ENCODE assay signal across 1 cellular context in the genomic region with DNA sequence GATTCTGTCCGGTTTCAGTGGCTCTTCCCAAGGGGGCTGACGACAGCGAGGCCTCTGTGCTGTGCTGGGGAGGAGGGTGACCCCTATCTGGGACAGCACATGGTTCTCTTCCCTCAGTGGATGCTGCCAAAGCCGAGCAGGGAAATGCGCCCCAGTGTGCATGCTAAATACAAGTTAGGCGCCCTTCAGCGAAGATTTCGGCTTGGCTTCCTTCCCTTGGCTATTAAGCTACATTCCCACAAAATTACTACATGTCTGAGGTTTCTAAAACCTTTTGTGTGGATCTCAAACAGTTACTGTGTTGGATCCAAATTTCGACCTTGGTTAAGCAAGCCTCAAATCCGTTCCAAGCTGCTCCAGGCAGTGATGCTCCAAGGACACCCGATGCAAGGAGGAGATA.
TF ChIP-seq lines count a peak whose summit lies in the region.

No MANE protein-coding gene starts in this region.

TF ChIP-seq in GM23338, 12 proteins besides CTCF, POLR2A, EP300 and RAD21 (continued from another document):
- TF ChIP-seq, protein P1, sequence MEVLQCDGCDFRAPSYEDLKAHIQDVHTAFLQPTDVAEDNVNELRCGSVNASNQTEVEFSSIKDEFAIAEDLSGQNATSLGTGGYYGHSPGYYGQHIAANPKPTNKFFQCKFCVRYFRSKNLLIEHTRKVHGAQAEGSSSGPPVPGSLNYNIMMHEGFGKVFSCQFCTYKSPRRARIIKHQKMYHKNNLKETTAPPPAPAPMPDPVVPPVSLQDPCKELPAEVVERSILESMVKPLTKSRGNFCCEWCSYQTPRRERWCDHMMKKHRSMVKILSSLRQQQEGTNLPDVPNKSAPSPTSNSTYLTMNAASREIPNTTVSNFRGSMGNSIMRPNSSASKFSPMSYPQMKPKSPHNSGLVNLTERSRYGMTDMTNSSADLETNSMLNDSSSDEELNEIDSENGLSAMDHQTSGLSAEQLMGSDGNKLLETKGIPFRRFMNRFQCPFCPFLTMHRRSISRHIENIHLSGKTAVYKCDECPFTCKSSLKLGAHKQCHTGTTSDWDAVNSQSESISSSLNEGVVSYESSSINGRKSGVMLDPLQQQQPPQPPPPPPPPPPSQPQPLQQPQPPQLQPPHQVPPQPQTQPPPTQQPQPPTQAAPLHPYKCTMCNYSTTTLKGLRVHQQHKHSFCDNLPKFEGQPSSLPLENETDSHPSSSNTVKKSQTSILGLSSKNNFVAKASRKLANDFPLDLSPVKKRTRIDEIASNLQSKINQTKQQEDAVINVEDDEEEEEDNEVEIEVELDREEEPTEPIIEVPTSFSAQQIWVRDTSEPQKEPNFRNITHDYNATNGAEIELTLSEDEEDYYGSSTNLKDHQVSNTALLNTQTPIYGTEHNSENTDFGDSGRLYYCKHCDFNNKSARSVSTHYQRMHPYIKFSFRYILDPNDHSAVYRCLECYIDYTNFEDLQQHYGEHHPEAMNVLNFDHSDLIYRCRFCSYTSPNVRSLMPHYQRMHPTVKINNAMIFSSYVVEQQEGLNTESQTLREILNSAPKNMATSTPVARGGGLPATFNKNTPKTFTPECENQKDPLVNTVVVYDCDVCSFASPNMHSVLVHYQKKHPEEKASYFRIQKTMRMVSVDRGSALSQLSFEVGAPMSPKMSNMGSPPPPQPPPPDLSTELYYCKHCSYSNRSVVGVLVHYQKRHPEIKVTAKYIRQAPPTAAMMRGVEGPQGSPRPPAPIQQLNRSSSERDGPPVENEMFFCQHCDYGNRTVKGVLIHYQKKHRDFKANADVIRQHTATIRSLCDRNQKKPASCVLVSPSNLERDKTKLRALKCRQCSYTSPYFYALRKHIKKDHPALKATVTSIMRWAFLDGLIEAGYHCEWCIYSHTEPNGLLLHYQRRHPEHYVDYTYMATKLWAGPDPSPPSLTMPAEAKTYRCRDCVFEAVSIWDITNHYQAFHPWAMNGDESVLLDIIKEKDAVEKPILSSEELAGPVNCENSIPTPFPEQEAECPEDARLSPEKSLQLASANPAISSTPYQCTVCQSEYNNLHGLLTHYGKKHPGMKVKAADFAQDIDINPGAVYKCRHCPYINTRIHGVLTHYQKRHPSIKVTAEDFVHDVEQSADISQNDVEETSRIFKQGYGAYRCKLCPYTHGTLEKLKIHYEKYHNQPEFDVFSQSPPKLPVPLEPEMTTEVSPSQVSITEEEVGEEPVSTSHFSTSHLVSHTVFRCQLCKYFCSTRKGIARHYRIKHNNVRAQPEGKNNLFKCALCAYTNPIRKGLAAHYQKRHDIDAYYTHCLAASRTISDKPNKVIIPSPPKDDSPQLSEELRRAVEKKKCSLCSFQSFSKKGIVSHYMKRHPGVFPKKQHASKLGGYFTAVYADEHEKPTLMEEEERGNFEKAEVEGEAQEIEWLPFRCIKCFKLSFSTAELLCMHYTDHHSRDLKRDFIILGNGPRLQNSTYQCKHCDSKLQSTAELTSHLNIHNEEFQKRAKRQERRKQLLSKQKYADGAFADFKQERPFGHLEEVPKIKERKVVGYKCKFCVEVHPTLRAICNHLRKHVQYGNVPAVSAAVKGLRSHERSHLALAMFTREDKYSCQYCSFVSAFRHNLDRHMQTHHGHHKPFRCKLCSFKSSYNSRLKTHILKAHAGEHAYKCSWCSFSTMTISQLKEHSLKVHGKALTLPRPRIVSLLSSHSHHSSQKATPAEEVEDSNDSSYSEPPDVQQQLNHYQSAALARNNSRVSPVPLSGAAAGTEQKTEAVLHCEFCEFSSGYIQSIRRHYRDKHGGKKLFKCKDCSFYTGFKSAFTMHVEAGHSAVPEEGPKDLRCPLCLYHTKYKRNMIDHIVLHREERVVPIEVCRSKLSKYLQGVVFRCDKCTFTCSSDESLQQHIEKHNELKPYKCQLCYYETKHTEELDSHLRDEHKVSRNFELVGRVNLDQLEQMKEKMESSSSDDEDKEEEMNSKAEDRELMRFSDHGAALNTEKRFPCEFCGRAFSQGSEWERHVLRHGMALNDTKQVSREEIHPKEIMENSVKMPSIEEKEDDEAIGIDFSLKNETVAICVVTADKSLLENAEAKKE (CRISPR knock-in tag; IDR thresholded peaks at IDR 0.05), result no peak
- TF ChIP-seq, protein P2, sequence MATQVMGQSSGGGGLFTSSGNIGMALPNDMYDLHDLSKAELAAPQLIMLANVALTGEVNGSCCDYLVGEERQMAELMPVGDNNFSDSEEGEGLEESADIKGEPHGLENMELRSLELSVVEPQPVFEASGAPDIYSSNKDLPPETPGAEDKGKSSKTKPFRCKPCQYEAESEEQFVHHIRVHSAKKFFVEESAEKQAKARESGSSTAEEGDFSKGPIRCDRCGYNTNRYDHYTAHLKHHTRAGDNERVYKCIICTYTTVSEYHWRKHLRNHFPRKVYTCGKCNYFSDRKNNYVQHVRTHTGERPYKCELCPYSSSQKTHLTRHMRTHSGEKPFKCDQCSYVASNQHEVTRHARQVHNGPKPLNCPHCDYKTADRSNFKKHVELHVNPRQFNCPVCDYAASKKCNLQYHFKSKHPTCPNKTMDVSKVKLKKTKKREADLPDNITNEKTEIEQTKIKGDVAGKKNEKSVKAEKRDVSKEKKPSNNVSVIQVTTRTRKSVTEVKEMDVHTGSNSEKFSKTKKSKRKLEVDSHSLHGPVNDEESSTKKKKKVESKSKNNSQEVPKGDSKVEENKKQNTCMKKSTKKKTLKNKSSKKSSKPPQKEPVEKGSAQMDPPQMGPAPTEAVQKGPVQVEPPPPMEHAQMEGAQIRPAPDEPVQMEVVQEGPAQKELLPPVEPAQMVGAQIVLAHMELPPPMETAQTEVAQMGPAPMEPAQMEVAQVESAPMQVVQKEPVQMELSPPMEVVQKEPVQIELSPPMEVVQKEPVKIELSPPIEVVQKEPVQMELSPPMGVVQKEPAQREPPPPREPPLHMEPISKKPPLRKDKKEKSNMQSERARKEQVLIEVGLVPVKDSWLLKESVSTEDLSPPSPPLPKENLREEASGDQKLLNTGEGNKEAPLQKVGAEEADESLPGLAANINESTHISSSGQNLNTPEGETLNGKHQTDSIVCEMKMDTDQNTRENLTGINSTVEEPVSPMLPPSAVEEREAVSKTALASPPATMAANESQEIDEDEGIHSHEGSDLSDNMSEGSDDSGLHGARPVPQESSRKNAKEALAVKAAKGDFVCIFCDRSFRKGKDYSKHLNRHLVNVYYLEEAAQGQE (IDR thresholded peaks at IDR 0.05; ENCODE audit: unreplicated experiment), result no peak
